ENCODE assay signal across 8 cellular contexts in the genomic region with DNA sequence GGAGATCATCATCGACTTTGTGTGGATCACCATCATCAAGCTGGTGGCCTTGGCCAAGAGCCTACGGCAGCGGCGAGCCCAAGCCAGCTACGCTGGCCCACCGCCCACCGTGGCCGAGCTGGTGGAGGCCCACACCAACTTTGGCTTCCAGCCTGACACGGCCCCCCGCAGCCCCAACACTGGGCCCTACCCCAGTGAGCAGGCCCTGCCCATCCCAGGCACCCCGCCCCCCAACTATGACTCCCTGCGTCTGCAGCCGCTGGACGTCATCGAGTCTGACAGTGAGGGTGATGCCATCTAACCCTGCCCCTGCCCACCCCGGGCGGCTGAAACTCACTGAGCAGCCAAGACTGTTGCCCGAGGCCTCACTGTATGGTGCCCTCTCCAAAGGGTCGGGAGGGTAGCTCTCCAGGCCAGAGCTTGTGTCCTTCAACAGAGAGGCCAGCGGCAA.
"Had no signal": no experiment of that assay in that cellular context is flagged by ENCODE, and none has a peak within 500 bp of the region (broad histone marks: within the 10 kb centered on the region; RNA-seq: fewer than 3 reads in every experiment).

No MANE protein-coding gene starts in this region.

- FAIRE-seq: K562 had no signal

- H3K9ac ChIP-seq: GM23248 had no signal

- H2AFZ ChIP-seq: GM23248 had no signal

- ATAC-seq: K562 had no signal

- H3K4me3 ChIP-seq: GM23248, K562 had no signal

- H3K27ac ChIP-seq: GM23248, HL-60 had no signal

- DNase-seq: GM23248, GOT3, H9, HCEC 1CT, IMR-90, KG1 had no signal
